Comparison of ENCODE assay signal across 1 cellular context in the genomic region with DNA sequence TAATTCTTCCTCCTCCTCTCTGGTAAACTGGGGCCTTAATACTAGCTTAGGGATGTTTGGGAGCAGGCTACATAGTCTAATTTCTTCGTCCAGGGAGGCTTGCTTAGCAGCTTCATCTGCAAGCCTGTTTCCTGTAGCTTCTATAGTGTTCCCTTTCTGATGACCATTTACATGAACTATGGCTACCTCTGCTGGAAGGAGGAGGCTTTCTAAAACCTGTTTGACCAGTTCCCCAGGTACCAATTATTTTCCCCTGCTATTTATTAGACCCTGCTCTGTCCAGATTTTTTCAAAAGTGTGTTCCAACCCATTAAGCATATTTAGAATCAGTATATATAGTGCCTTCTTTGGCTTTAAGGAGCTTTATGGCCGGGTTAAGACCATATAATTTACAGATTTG.
TF ChIP-seq lines count a peak whose summit lies in the region.

No MANE protein-coding gene starts in this region.

TF ChIP-seq in H1, 55 proteins besides CTCF, POLR2A, EP300 and RAD21:
- TF ChIP-seq JUND (IDR thresholded peaks at IDR 0.05; ENCODE audit: low read length) (no peak), SRF (IDR thresholded peaks at IDR 0.05; ENCODE audit: low read depth, low read length) (no peak), POU5F1 (IDR thresholded peaks at IDR 0.05; ENCODE audit: low read depth, low read length) (no peak), MAFK (IDR thresholded peaks at IDR 0.05; ENCODE audit: low read depth, low read length) (no peak), CBX5 (IDR thresholded peaks at IDR 0.05; ENCODE audit: low read depth, low read length) (no peak), SP1 (IDR thresholded peaks at IDR 0.05; ENCODE audit: low read depth, low read length) (no peak), SIX5 (IDR thresholded peaks at IDR 0.05; ENCODE audit: low read depth, low read length) (no peak), POLR2AphosphoS5 (IDR thresholded peaks at IDR 0.05; ENCODE audit: low read depth, low read length) (no peak), RFX5 (IDR thresholded peaks at IDR 0.05; ENCODE audit: borderline replicate concordance, low read depth, low read length) (no peak), GTF2F1 (IDR thresholded peaks at IDR 0.05; ENCODE audit: borderline replicate concordance, low read depth, low read length) (no peak), BCL11A (IDR thresholded peaks at IDR 0.05; ENCODE audit: low read depth in 2 of 2, low read length in 2 of 2) (no peak)
